10 cellular contexts compared by ENCODE assay signal in genomic region chr3:113769551-113769950, GRCh38. TPM values are rescaled to one million over a fixed set of nuclear protein-coding genes. Genes with fewer than 3 reads are reported as not detected.
A peak's percentile ranks its signal among the peaks of the same experiment; 100 is the strongest.
DNase-seq lines count a peak whose midpoint lies in the region; ATAC-seq and TF ChIP-seq lines count a peak whose summit lies in the region.
"Had no signal": no experiment of that assay in that cellular context is flagged by ENCODE, and none has a peak within 500 bp of the region (broad histone marks: within the 10 kb centered on the region; RNA-seq: fewer than 3 reads in every experiment).

No MANE protein-coding gene starts in this region.

- peaks cover 6% of the 10 kb centered on the region for H3K4me1 Mint-ChIP-seq in neural crest cell
- H3K4me1 Mint-ChIP-seq in CD4-positive, alpha-beta memory T cell, result peaks cover 5 to 13% (median 8%) of the 10 kb centered on the region in 4 donors

- no peaks in the 10 kb centered on the region for H3K36me3 Mint-ChIP-seq in neural crest cell (ENCODE audit: low read depth)
- peaks cover 3% of the 10 kb centered on the region in 2 donors for H3K36me3 Mint-ChIP-seq in CD4-positive, alpha-beta memory T cell

- no peaks in the 10 kb centered on the region for H3K27me3 Mint-ChIP-seq in neural crest cell (ENCODE audit: low read depth)
- no peaks in the 10 kb centered on the region for H3K27me3 Mint-ChIP-seq in CD4-positive, alpha-beta memory T cell
- H3K27me3 Mint-ChIP-seq: stimulated activated naive CD8-positive, alpha-beta T cell treated with anti-CD3 and anti-CD28 coated beads, Interleukin-15, Interleukin-2, amounts not matched to agents 100 ng/mL and 50 ng/mL, for 24 hours had no signal

- H3K27ac Mint-ChIP-seq in neural crest cell (ENCODE audit: unreplicated experiment), result no peak overlapping the region
- no peak overlapping the region for H3K27ac Mint-ChIP-seq in CD4-positive, alpha-beta memory T cell
- H3K27ac Mint-ChIP-seq: stimulated activated naive CD8-positive, alpha-beta T cell treated with anti-CD3 and anti-CD28 coated beads, Interleukin-15, Interleukin-2, amounts not matched to agents 100 ng/mL and 50 ng/mL, for 24 hours had no signal

- H3K36me3 ChIP-seq in CD4-positive, alpha-beta memory T cell (ENCODE audit: insufficient read depth, low read length), result no peaks in the 10 kb centered on the region

- TF ChIP-seq CTCF in astrocyte of the spinal cord (IDR thresholded peaks at IDR 0.05; ENCODE audit: low read depth, low read length) (peak; percentile 9), neural crest cell (conservative IDR thresholded peaks at IDR 0.05) (peak; percentile 15)

- no peaks in the 10 kb centered on the region for H3K9me3 ChIP-seq in CD4-positive, alpha-beta memory T cell (ENCODE audit: control insufficient read depth in 1 of 2, low read length in 2 of 2)

- peak; percentile 68 for DNase-seq in astrocyte of the spinal cord (ENCODE audit: low read depth, low spot score)
- no peak for DNase-seq in neural crest cell (ENCODE audit: low read depth, low spot score)
- no peak for DNase-seq in DMS114 treated with DMSO at 0.1 percent for 48 hours (lab: John Stamatoyannopoulos, UW; ENCODE audit: unreplicated experiment)
- DNase-seq in CD4-positive, alpha-beta memory T cell, result no peak
- DNase-seq in germinal center (ENCODE audit: low spot score), result no peak

- in situ Hi-C loops in astrocyte of the spinal cord (cut with HindIII; ENCODE audit: low sequenced_read_pairs), result no loop called here

- no peak overlapping the region for H3K4me3 ChIP-seq in astrocyte of the spinal cord (ENCODE audit: low read depth, low read length)
- no peak overlapping the region for H3K4me3 ChIP-seq in CD4-positive, alpha-beta memory T cell (ENCODE audit: low read length in 2 of 2)

- intact Hi-C loops in CD4-positive, alpha-beta memory T cell (cut with micrococcal nuclease), result no loop called here

- POLR2A ChIA-PET in CD4-positive, alpha-beta memory T cell (lab: Charles Lee; ENCODE audit: partially characterized antibody), result no interaction called here

- no peak overlapping the region for H3K4me3 Mint-ChIP-seq in neural crest cell
- no peak overlapping the region for H3K4me3 Mint-ChIP-seq in CD4-positive, alpha-beta memory T cell
- H3K4me3 Mint-ChIP-seq: stimulated activated naive CD8-positive, alpha-beta T cell treated with anti-CD3 and anti-CD28 coated beads, Interleukin-15, Interleukin-2, amounts not matched to agents 100 ng/mL and 50 ng/mL, for 24 hours had no signal

- H3K27ac ChIP-seq in CD4-positive, alpha-beta memory T cell (ENCODE audit: low read depth, low read length), result no peak overlapping the region

- CTCF ChIA-PET in CD4-positive, alpha-beta memory T cell (lab: Charles Lee; ENCODE audit: partially characterized antibody), result no interaction called here

- H3K9me3 Mint-ChIP-seq in neural crest cell, result no peaks in the 10 kb centered on the region
- no peaks in the 10 kb centered on the region for H3K9me3 Mint-ChIP-seq in CD4-positive, alpha-beta memory T cell
- H3K9me3 Mint-ChIP-seq: stimulated activated naive CD8-positive, alpha-beta T cell treated with anti-CD3 and anti-CD28 coated beads, Interleukin-15, Interleukin-2, amounts not matched to agents 100 ng/mL and 50 ng/mL, for 24 hours had no signal

- ATAC-seq in GM18861 (IDR thresholded peaks at IDR 0.05; ENCODE audit: unreplicated experiment), result peak; percentile 82
- peak; percentile 75 for ATAC-seq in HG03064 (IDR thresholded peaks at IDR 0.05; ENCODE audit: low read depth, unreplicated experiment)
- ATAC-seq in HG03520 (IDR thresholded peaks at IDR 0.05; ENCODE audit: unreplicated experiment), result no peak
- ATAC-seq: activated CD4-positive, CD25-positive, alpha-beta regulatory T cell treated with anti-CD3 and anti-CD28 coated beads, Interleukin-2, amount 50 U/mL, for 24 hours had no signal

- H3K4me1 ChIP-seq in CD4-positive, alpha-beta memory T cell (ENCODE audit: insufficient read depth, low read length), result no peaks in the 10 kb centered on the region

- H3K27me3 ChIP-seq in CD4-positive, alpha-beta memory T cell (ENCODE audit: insufficient read depth, low read length), result no peaks in the 10 kb centered on the region

RNA-seq across cellular contexts. Expression of gene ATP6V1A, which starts 22.7 kb away (rescaled TPM):
- 55.3 and 58.1 TPM in 2 replicates for total RNA-seq in neural crest cell
- 10 to 100 TPM; 24.1 to 26.1 TPM for total RNA-seq in CD4-positive, alpha-beta memory T cell
- 10 to 100 TPM; 22.7 to 26.6 TPM for polyA plus RNA-seq in CD4-positive, alpha-beta memory T cell

RNA-seq across cellular contexts. Expression of gene NAA50, which starts 23.5 kb away (rescaled TPM):
- total RNA-seq in neural crest cell, result 138 and 144 TPM in 2 replicates
- 10 to 100 TPM; 65.1 to 69.9 TPM for total RNA-seq in CD4-positive, alpha-beta memory T cell
- 10 to 100 TPM; 77.5 to 77.7 TPM for polyA plus RNA-seq in CD4-positive, alpha-beta memory T cell
